In the genomic region with DNA sequence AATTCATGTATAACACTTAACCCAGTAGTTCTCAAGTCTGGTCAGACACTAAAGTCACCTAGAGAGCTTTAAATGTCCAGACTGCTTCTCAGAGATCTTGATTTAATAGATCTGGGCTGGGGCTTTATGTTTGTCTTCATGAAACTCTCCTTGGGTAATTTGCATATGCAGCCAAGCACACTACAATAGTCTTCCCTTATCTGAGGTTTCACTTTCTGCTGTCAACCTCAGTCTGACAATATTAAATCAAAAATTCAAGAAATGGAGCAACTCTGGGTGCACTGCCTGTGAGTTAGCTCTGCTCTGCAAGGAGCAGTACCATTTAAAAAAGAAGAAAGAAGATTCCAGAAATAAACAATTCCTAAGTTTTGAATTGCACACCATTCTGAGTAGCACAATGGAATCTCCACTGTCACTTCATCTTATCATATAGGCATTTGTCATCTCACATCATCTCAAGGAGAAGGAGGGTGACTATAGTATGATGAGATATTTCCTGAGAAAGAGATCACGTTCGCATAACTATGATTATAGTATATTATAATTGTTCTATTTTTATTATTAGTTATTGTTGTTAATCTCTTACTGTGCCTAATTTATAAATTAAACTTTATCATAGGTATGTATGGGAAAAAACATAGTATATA, we compare ENCODE assay signal across 8 cellular contexts. TPM values are rescaled to one million over a fixed set of nuclear protein-coding genes. Genes with fewer than 3 reads are reported as not detected.
DNase-seq lines count a peak whose midpoint lies in the region; ATAC-seq, FAIRE-seq and TF ChIP-seq lines count a peak whose summit lies in the region.

No MANE protein-coding gene starts in this region.

- no peak overlapping the region for H3K18ac ChIP-seq in mesendoderm (ENCODE audit: low read length)

- H3K27me3 Mint-ChIP-seq in effector memory CD8-positive, alpha-beta T cell, result no peaks in the 10 kb centered on the region

- peaks cover 1% of the 10 kb centered on the region for H3K79me1 ChIP-seq in mesendoderm (ENCODE audit: low read length)

- H3K79me2 ChIP-seq in DOHH2 (ENCODE audit: control insufficient read depth, low read length), result peaks cover 8% of the 10 kb centered on the region
- H3K79me2 ChIP-seq in mesendoderm (ENCODE audit: control insufficient read depth, insufficient read depth, low read length), result no peaks in the 10 kb centered on the region

- H3K9me3 ChIP-seq in DOHH2 (ENCODE audit: control insufficient read depth, insufficient read depth, low read length), result no peaks in the 10 kb centered on the region

- no peak overlapping the region for H4K5ac ChIP-seq in mesendoderm (ENCODE audit: low read length)

- no peaks in the 10 kb centered on the region for H3K36me3 Mint-ChIP-seq in effector memory CD8-positive, alpha-beta T cell (ENCODE audit: insufficient read depth)

- no peaks in the 10 kb centered on the region for H3F3A ChIP-seq in DOHH2 (ENCODE audit: control insufficient read depth, insufficient read depth)

- no peaks in the 10 kb centered on the region for H3K9me2 ChIP-seq in DOHH2 (replicated peaks; ENCODE audit: control insufficient read depth, low read length)

- peak; percentile 99 for ATAC-seq in GM21367 (IDR thresholded peaks at IDR 0.05; ENCODE audit: unreplicated experiment)
- peak; percentile 99 for ATAC-seq in HG03521 (IDR thresholded peaks at IDR 0.05; ENCODE audit: unreplicated experiment)
- peak; percentile 81 for ATAC-seq in effector memory CD8-positive, alpha-beta T cell (replicated peaks)

- H3K4me3 ChIP-seq in DOHH2 (ENCODE audit: low read length) (peak overlapping the region; percentile 47), mesendoderm (ENCODE audit: low read length) (no peak overlapping the region)

- H3K4ac ChIP-seq in mesendoderm (ENCODE audit: low read depth, low read length), result no peak overlapping the region

- H2BK120ac ChIP-seq in mesendoderm (ENCODE audit: low read depth, low read length), result no peak overlapping the region

- H3K4me1 ChIP-seq in DOHH2 (ENCODE audit: control insufficient read depth, low read length), result peaks cover 20% of the 10 kb centered on the region
- H3K4me1 ChIP-seq in mesendoderm (ENCODE audit: control insufficient read depth, low read depth, low read length), result no peaks in the 10 kb centered on the region

- H2BK5ac ChIP-seq in mesendoderm (ENCODE audit: low read length), result no peak overlapping the region

- FAIRE-seq in RCC 7860 (lab: Jason Lieb, UNC), result no peak

- H2AK5ac ChIP-seq in mesendoderm (ENCODE audit: low read length), result no peak overlapping the region

- H3K4me3 Mint-ChIP-seq in effector memory CD8-positive, alpha-beta T cell, result peak overlapping the region; percentile 51 to 61

- H3K27ac Mint-ChIP-seq in effector memory CD8-positive, alpha-beta T cell, result peak overlapping the region; percentile 57 to 74

- H3K56ac ChIP-seq in mesendoderm (ENCODE audit: low read length), result no peak overlapping the region

- no peaks in the 10 kb centered on the region for H3K36me3 ChIP-seq in DOHH2 (ENCODE audit: control insufficient read depth, low read length)
- no peaks in the 10 kb centered on the region for H3K36me3 ChIP-seq in mesendoderm (ENCODE audit: control insufficient read depth, insufficient read depth, low read length)

- no CpG with 5 or more reads among the region's 2 CpGs for WGBS in mesendoderm (ENCODE audit: extremely low coverage, insufficient coverage, low lambda C conversion rate)

- peaks cover 17 to 18% of the 10 kb centered on the region in 2 donors for H3K4me1 Mint-ChIP-seq in effector memory CD8-positive, alpha-beta T cell (ENCODE audit: low read depth in 2 of 2)

- no peaks in the 10 kb centered on the region for H3K27me3 ChIP-seq in DOHH2 (ENCODE audit: control insufficient read depth, low read length)
- H3K27me3 ChIP-seq in mesendoderm (ENCODE audit: insufficient read depth, low read length, poor library complexity), result no peaks in the 10 kb centered on the region

- no peak overlapping the region for H3K23ac ChIP-seq in mesendoderm (ENCODE audit: low read length)

- DNase-seq in effector memory CD8-positive, alpha-beta T cell, result no peak
- DNase-seq in NCI-H1092 (lab: John Stamatoyannopoulos, UW), result no peak
- DNase-seq in nucleus accumbens (lab: John Stamatoyannopoulos, UW), result no peak
- DNase-seq in RCC 7860 (ENCODE audit: low spot score), result no peak
- no peak for DNase-seq in mesendoderm

- H4K20me1 ChIP-seq in DOHH2 (ENCODE audit: control insufficient read depth, insufficient read depth, low read depth, low read length), result no peaks in the 10 kb centered on the region

- H3K4me2 ChIP-seq in DOHH2 (ENCODE audit: low read length) (peak overlapping the region; percentile 78), mesendoderm (ENCODE audit: low read length) (no peak overlapping the region)

- H2BK15ac ChIP-seq in mesendoderm (replicated peaks; ENCODE audit: low read depth), result no peak overlapping the region

- H3K9me3 Mint-ChIP-seq in effector memory CD8-positive, alpha-beta T cell, result no peaks in the 10 kb centered on the region

- H4K8ac ChIP-seq in mesendoderm (ENCODE audit: low read depth, low read length), result no peak overlapping the region

- H3K9ac ChIP-seq in mesendoderm (ENCODE audit: low read length), result no peak overlapping the region

- peak overlapping the region; percentile 22; the same call in 1 of the 2 replicates for H3K27ac ChIP-seq in DOHH2 (ENCODE audit: low read depth, low read length)
- H3K27ac ChIP-seq in mesendoderm (ENCODE audit: low read depth, low read length), result no peak overlapping the region

- TF ChIP-seq CTCF in DOHH2 (IDR thresholded peaks at IDR 0.05; ENCODE audit: low read depth, low read length, poor library complexity, severe bottlenecking), result no peak

RNA-seq across cellular contexts. Expression of gene FNIP2, which starts 9.4 kb away (rescaled TPM):
- polyA plus RNA-seq in mesendoderm (2013, experiment 1 of 2), result 5.1 TPM
- polyA plus RNA-seq in mesendoderm (2013, experiment 2 of 2), result 4.9 TPM

RNA-seq across cellular contexts. Expression of gene PPID, which starts 55.0 kb away (rescaled TPM):
- 60.3 TPM for polyA plus RNA-seq in mesendoderm (2013, experiment 1 of 2)
- 60.1 TPM for polyA plus RNA-seq in mesendoderm (2013, experiment 2 of 2)
